ENCODE assay signal across 8 cellular contexts in the genomic region with DNA sequence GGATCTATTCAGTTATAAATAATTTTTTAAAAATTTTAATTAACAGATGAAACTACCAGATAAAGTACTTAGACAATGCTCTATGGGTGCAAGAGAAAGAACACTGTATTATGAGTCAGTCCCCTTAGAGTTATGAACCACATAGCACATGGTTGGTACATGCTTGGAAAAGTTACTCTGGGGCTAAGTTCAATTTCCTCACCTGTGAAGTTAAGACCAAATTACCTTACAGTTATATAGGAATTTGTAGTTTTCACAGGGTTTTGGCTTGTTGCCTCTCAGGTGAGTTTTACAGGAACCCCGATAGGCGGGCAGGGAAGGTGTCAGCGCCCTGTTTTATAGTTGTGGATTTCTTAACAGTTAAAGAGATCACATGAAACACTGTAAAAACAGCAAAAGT. TPM values are rescaled to one million over a fixed set of nuclear protein-coding genes. Genes with fewer than 3 reads are reported as not detected.
DNase-seq lines count a peak whose midpoint lies in the region; ATAC-seq and TF ChIP-seq lines count a peak whose summit lies in the region.

No MANE protein-coding gene starts in this region.

- intact Hi-C loops in CD4-positive, alpha-beta T cell (cut with DNase I, micrococcal nuclease): loop anchor here in 1 of 2 experiments (10.0 kb wide), 2 partner anchors 93 to 1007 kb away; a partner anchor contains a TSS

- ATAC-seq in CD4-positive, alpha-beta T cell (ENCODE audit: poor library complexity): no peak

- DNase-seq in CD4-positive, alpha-beta T cell: no peak
- DNase-seq in LNCaP clone FGC (ENCODE audit: low read depth) (no peak), chondrocyte (ENCODE audit: low spot score) (no peak), cortex of kidney (lab: John Stamatoyannopoulos, UW) (no peak), KG1 (lab: John Stamatoyannopoulos, UW) (no peak)
- no peak for DNase-seq in stimulated activated CD4-positive, alpha-beta T cell treated with anti-CD3 and anti-CD28 coated beads, Interleukin-2, amount 100 ng/mL, for 24 hours
- no peak for DNase-seq in stimulated activated CD4-positive, alpha-beta T cell treated with anti-CD3 and anti-CD28 coated beads, Interleukin-2, amount 100 ng/mL, for 48 hours

- no peaks in the 10 kb centered on the region for H3K9me3 Mint-ChIP-seq in CD4-positive, alpha-beta T cell
- H3K9me3 Mint-ChIP-seq in chondrocyte (ENCODE audit: low read depth): no peaks in the 10 kb centered on the region

- H3K36me3 Mint-ChIP-seq in CD4-positive, alpha-beta T cell (ENCODE audit: low read depth): peaks cover 26% of the 10 kb centered on the region
- no peaks in the 10 kb centered on the region for H3K36me3 Mint-ChIP-seq in chondrocyte (ENCODE audit: low read depth)

- peaks cover 19% of the 10 kb centered on the region for H3K4me1 ChIP-seq in mucosa of stomach (ENCODE audit: control insufficient read depth, insufficient read depth, low read length)

- H3K27ac ChIP-seq in CD4-positive, alpha-beta T cell (ENCODE audit: low read depth, low read length): no peak overlapping the region

- H3K4me1 Mint-ChIP-seq in CD4-positive, alpha-beta T cell (ENCODE audit: low read depth): peaks cover 44% of the 10 kb centered on the region
- H3K4me1 Mint-ChIP-seq in chondrocyte (ENCODE audit: low read depth): peaks cover 42% of the 10 kb centered on the region

- H3K27me3 Mint-ChIP-seq in CD4-positive, alpha-beta T cell: no peaks in the 10 kb centered on the region
- H3K27me3 Mint-ChIP-seq in chondrocyte (ENCODE audit: low read depth): no peaks in the 10 kb centered on the region

- CTCF ChIA-PET in CD4-positive, alpha-beta T cell (lab: Charles Lee): no interaction called here

- POLR2A ChIA-PET in CD4-positive, alpha-beta T cell (lab: Charles Lee): interaction anchor here (2.0 kb wide), 1 partner anchor 1005 kb away, joined by 7 read pairs; a partner anchor contains a TSS

- H3K4me3 ChIP-seq in LNCaP clone FGC (ENCODE audit: low read depth, low read length) (peak overlapping the region; percentile 96), mucosa of stomach (ENCODE audit: low read length) (peak overlapping the region; percentile 97)

- TF ChIP-seq CTCF in CD4-positive, alpha-beta T cell (IDR thresholded peaks at IDR 0.05): no peak
- TF ChIP-seq CTCF in LNCaP clone FGC (IDR thresholded peaks at IDR 0.05; ENCODE audit: control insufficient read depth, extremely low read depth, insufficient read depth) (no peak), chondrocyte (IDR thresholded peaks at IDR 0.05) (no peak)

- H3K27ac Mint-ChIP-seq in CD4-positive, alpha-beta T cell: peak overlapping the region; percentile 89
- H3K27ac Mint-ChIP-seq in chondrocyte (ENCODE audit: unreplicated experiment): peak overlapping the region; percentile 78

- peak overlapping the region; percentile 97 for H3K9ac ChIP-seq in mucosa of stomach (ENCODE audit: low read length)

- H3K36me3 ChIP-seq in mucosa of stomach (ENCODE audit: control insufficient read depth, insufficient read depth, low read length): no peaks in the 10 kb centered on the region

- peak overlapping the region; percentile 97 for H3K4me3 Mint-ChIP-seq in CD4-positive, alpha-beta T cell
- H3K4me3 Mint-ChIP-seq in chondrocyte (ENCODE audit: unreplicated experiment): peak overlapping the region; percentile 90

- no peaks in the 10 kb centered on the region for H3K27me3 ChIP-seq in CD4-positive, alpha-beta T cell (ENCODE audit: control insufficient read depth, insufficient read depth, low read length)
- H3K27me3 ChIP-seq in mucosa of stomach (ENCODE audit: control insufficient read depth, insufficient read depth, low read length): no peaks in the 10 kb centered on the region

- H3K9me3 ChIP-seq in CD4-positive, alpha-beta T cell (ENCODE audit: control insufficient read depth, low read length): no peaks in the 10 kb centered on the region
- no peaks in the 10 kb centered on the region for H3K9me3 ChIP-seq in mucosa of stomach (ENCODE audit: control insufficient read depth, low read length)

RNA-seq across cellular contexts. Expression of a gene that starts 1.2 kb away (rescaled TPM):
- total RNA-seq in CD4-positive, alpha-beta T cell: 10 to 100 TPM; 34.2 to 34.7 TPM
- total RNA-seq in chondrocyte: 79.4 to 112 TPM (median 99.3 TPM) in 3 replicates

RNA-seq across cellular contexts. Expression of a gene that starts 48.9 kb away (rescaled TPM):
- total RNA-seq in CD4-positive, alpha-beta T cell: not detected
- 2.4 to 8.3 TPM (median 7.9 TPM) in 3 replicates for total RNA-seq in chondrocyte
